In genomic region chr9:87578625-87579024, GRCh38 we compare ENCODE assay signal across 1 cellular context.
TF ChIP-seq lines count a peak whose summit lies in the region.

No MANE protein-coding gene starts in this region.

TF ChIP-seq in K562, 482 proteins besides CTCF, POLR2A, EP300 and RAD21 (continued from another document and continues in another):
- TF ChIP-seq ZNF217 (CRISPR knock-in tag; IDR thresholded peaks at IDR 0.05) (no peak), KHSRP (IDR thresholded peaks at IDR 0.05) (no peak), ZKSCAN3 (CRISPR knock-in tag; IDR thresholded peaks at IDR 0.05) (no peak), LCOR (CRISPR knock-in tag; IDR thresholded peaks at IDR 0.05) (0 out of 2 replicates have a peak, but pooled peaks have one; percentile 54), POLR2AphosphoS2 (IDR thresholded peaks at IDR 0.05; ENCODE audit: low read length) (no peak), HDAC1 (IDR thresholded peaks at IDR 0.05) (peak in 1 of 2 experiments; percentile 54; a peak in 2 of 4 replicates), USF2 (CRISPR knock-in tag; IDR thresholded peaks at IDR 0.05) (no peak), TEAD2 (tag; IDR thresholded peaks at IDR 0.05) (no peak), ZNF408 (CRISPR knock-in tag; IDR thresholded peaks at IDR 0.05; ENCODE audit: low read depth) (no peak), ILF3 (IDR thresholded peaks at IDR 0.05; ENCODE audit: borderline replicate concordance) (no peak), TCF3 (CRISPR knock-in tag; IDR thresholded peaks at IDR 0.05) (peak; percentile 76), ZNF586 (CRISPR knock-in tag; conservative IDR thresholded peaks at IDR 0.05) (no peak), GTF2A2 (tag; IDR thresholded peaks at IDR 0.05) (no peak), CREBBP (IDR thresholded peaks at IDR 0.05; ENCODE audit: low read depth, low read length) (no peak), MAFK (IDR thresholded peaks at IDR 0.05; ENCODE audit: low read length) (no peak), CHD4 (IDR thresholded peaks at IDR 0.05; ENCODE audit: insufficient read depth, insufficient replicate concordance, low read depth, low read length, poor library complexity, severe bottlenecking) (no peak), NR1H2 (CRISPR knock-in tag; IDR thresholded peaks at IDR 0.05) (no peak), ZNF316 (IDR thresholded peaks at IDR 0.05) (no peak), YBX1 (IDR thresholded peaks at IDR 0.05) (no peak), GTF3C2 (IDR thresholded peaks at IDR 0.05; ENCODE audit: borderline replicate concordance, extremely low read depth, insufficient read length) (no peak), CSDE1 (IDR thresholded peaks at IDR 0.05) (no peak), FOXM1 (IDR thresholded peaks at IDR 0.05; ENCODE audit: low read depth) (no peak), FOXM1 (CRISPR knock-in tag; IDR thresholded peaks at IDR 0.05; ENCODE audit: low read depth) (no peak), BRCA1 (IDR thresholded peaks at IDR 0.05) (no peak), BRCA1 (CRISPR knock-in tag; IDR thresholded peaks at IDR 0.05) (no peak), NR2C1 (IDR thresholded peaks at IDR 0.05) (no peak), NR2C1 (tag; IDR thresholded peaks at IDR 0.05) (0 out of 2 replicates have a peak, but pooled peaks have one; percentile 32), YY1 (IDR thresholded peaks at IDR 0.05; ENCODE audit: borderline replicate concordance in 1 of 3, control insufficient read depth in 1 of 3, extremely low read depth in 1 of 3, insufficient read depth in 3 of 3, insufficient read length in 1 of 3, insufficient replicate concordance in 2 of 3, low read depth in 1 of 3, low read length in 2 of 3) (no peak), ZBTB33 (CRISPR knock-in tag; IDR thresholded peaks at IDR 0.05) (no peak), HNRNPL (IDR thresholded peaks at IDR 0.05; ENCODE audit: low read depth, low read length) (no peak), ARNT (IDR thresholded peaks at IDR 0.05) (no peak), ZMIZ1 (IDR thresholded peaks at IDR 0.05; ENCODE audit: low read depth in 2 of 2, low read length in 2 of 2) (no peak), PHB2 (IDR thresholded peaks at IDR 0.05; ENCODE audit: low read depth) (no peak), JUN (IDR thresholded peaks at IDR 0.05; ENCODE audit: borderline replicate concordance, low read depth, low read length) (no peak), JUN (CRISPR knock-in tag; IDR thresholded peaks at IDR 0.05; ENCODE audit: borderline replicate concordance) (no peak), FOS (IDR thresholded peaks at IDR 0.05; ENCODE audit: extremely low read depth, insufficient read length) (no peak), MECOM (CRISPR knock-in tag; IDR thresholded peaks at IDR 0.05) (peak; percentile 94), KDM1A (IDR thresholded peaks at IDR 0.05) (peak; percentile 89 to 90), XRCC4 (IDR thresholded peaks at IDR 0.05; ENCODE audit: extremely low read depth, insufficient read depth, insufficient read length) (no peak), NR3C1 (CRISPR knock-in tag; IDR thresholded peaks at IDR 0.05) (no peak), SMARCA4 (IDR thresholded peaks at IDR 0.05) (no peak), KLF6 (CRISPR knock-in tag; IDR thresholded peaks at IDR 0.05; ENCODE audit: borderline replicate concordance) (no peak), POLR2G (IDR thresholded peaks at IDR 0.05; ENCODE audit: low read depth, low read length) (no peak)
- TF ChIP-seq, protein P1, sequence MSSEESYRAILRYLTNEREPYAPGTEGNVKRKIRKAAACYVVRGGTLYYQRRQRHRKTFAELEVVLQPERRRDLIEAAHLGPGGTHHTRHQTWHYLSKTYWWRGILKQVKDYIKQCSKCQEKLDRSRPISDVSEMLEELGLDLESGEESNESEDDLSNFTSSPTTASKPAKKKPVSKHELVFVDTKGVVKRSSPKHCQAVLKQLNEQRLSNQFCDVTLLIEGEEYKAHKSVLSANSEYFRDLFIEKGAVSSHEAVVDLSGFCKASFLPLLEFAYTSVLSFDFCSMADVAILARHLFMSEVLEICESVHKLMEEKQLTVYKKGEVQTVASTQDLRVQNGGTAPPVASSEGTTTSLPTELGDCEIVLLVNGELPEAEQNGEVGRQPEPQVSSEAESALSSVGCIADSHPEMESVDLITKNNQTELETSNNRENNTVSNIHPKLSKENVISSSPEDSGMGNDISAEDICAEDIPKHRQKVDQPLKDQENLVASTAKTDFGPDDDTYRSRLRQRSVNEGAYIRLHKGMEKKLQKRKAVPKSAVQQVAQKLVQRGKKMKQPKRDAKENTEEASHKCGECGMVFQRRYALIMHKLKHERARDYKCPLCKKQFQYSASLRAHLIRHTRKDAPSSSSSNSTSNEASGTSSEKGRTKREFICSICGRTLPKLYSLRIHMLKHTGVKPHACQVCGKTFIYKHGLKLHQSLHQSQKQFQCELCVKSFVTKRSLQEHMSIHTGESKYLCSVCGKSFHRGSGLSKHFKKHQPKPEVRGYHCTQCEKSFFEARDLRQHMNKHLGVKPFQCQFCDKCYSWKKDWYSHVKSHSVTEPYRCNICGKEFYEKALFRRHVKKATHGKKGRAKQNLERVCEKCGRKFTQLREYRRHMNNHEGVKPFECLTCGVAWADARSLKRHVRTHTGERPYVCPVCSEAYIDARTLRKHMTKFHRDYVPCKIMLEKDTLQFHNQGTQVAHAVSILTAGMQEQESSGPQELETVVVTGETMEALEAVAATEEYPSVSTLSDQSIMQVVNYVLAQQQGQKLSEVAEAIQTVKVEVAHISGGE (CRISPR knock-in tag; IDR thresholded peaks at IDR 0.05) = no peak
- TF ChIP-seq, protein P2, sequence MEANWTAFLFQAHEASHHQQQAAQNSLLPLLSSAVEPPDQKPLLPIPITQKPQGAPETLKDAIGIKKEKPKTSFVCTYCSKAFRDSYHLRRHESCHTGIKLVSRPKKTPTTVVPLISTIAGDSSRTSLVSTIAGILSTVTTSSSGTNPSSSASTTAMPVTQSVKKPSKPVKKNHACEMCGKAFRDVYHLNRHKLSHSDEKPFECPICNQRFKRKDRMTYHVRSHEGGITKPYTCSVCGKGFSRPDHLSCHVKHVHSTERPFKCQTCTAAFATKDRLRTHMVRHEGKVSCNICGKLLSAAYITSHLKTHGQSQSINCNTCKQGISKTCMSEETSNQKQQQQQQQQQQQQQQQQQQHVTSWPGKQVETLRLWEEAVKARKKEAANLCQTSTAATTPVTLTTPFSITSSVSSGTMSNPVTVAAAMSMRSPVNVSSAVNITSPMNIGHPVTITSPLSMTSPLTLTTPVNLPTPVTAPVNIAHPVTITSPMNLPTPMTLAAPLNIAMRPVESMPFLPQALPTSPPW (CRISPR knock-in tag; IDR thresholded peaks at IDR 0.05) = no peak
- TF ChIP-seq, protein P3, sequence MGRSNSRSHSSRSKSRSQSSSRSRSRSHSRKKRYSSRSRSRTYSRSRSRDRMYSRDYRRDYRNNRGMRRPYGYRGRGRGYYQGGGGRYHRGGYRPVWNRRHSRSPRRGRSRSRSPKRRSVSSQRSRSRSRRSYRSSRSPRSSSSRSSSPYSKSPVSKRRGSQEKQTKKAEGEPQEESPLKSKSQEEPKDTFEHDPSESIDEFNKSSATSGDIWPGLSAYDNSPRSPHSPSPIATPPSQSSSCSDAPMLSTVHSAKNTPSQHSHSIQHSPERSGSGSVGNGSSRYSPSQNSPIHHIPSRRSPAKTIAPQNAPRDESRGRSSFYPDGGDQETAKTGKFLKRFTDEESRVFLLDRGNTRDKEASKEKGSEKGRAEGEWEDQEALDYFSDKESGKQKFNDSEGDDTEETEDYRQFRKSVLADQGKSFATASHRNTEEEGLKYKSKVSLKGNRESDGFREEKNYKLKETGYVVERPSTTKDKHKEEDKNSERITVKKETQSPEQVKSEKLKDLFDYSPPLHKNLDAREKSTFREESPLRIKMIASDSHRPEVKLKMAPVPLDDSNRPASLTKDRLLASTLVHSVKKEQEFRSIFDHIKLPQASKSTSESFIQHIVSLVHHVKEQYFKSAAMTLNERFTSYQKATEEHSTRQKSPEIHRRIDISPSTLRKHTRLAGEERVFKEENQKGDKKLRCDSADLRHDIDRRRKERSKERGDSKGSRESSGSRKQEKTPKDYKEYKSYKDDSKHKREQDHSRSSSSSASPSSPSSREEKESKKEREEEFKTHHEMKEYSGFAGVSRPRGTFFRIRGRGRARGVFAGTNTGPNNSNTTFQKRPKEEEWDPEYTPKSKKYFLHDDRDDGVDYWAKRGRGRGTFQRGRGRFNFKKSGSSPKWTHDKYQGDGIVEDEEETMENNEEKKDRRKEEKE (IDR thresholded peaks at IDR 0.05; ENCODE audit: borderline replicate concordance in 1 of 2, control insufficient read depth in 1 of 2, low read depth in 2 of 2, low read length in 1 of 2) = no peak
- TF ChIP-seq, protein P4, sequence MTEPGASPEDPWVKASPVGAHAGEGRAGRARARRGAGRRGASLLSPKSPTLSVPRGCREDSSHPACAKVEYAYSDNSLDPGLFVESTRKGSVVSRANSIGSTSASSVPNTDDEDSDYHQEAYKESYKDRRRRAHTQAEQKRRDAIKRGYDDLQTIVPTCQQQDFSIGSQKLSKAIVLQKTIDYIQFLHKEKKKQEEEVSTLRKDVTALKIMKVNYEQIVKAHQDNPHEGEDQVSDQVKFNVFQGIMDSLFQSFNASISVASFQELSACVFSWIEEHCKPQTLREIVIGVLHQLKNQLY (CRISPR knock-in tag; conservative IDR thresholded peaks at IDR 0.05) = no peak
- TF ChIP-seq, protein P5, sequence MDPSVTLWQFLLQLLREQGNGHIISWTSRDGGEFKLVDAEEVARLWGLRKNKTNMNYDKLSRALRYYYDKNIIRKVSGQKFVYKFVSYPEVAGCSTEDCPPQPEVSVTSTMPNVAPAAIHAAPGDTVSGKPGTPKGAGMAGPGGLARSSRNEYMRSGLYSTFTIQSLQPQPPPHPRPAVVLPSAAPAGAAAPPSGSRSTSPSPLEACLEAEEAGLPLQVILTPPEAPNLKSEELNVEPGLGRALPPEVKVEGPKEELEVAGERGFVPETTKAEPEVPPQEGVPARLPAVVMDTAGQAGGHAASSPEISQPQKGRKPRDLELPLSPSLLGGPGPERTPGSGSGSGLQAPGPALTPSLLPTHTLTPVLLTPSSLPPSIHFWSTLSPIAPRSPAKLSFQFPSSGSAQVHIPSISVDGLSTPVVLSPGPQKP (CRISPR knock-in tag; IDR thresholded peaks at IDR 0.05) = no peak
